In genomic region chr19:35643255-35644205, GRCh38 we compare ENCODE assay signal across 1 cellular context.
TF ChIP-seq lines count a peak whose summit lies in the region.

No MANE protein-coding gene starts in this region.

TF ChIP-seq in HepG2, 621 proteins besides CTCF, POLR2A, EP300 and RAD21 (continues in another document):
- TF ChIP-seq TOE1 (CRISPR knock-in tag; IDR thresholded peaks at IDR 0.05) (peak; percentile 58; the same call in 1 of the 2 replicates), RXRB (CRISPR knock-in tag; IDR thresholded peaks at IDR 0.05; ENCODE audit: borderline replicate concordance) (peak; percentile 53; the same call in 1 of the 2 replicates), ZBTB7B (CRISPR knock-in tag; IDR thresholded peaks at IDR 0.05) (peak; percentile 67; the same call in 1 of the 2 replicates), TGIF2 (CRISPR knock-in tag; IDR thresholded peaks at IDR 0.05) (no peak), ZNF280B (CRISPR knock-in tag; IDR thresholded peaks at IDR 0.05; ENCODE audit: borderline replicate concordance) (no peak), TRIM22 (IDR thresholded peaks at IDR 0.05) (no peak), ARNT2 (CRISPR knock-in tag; IDR thresholded peaks at IDR 0.05; ENCODE audit: low read depth) (peak; percentile 82), ZMYM3 (CRISPR knock-in tag; IDR thresholded peaks at IDR 0.05) (peak; percentile 59; the same call in 1 of the 2 replicates), SIN3A (IDR thresholded peaks at IDR 0.05; ENCODE audit: borderline replicate concordance, low read depth, low read length) (peak; percentile 33; the same call in 1 of the 2 replicates), YEATS2 (CRISPR knock-in tag; IDR thresholded peaks at IDR 0.05; ENCODE audit: borderline replicate concordance) (peak; percentile 44; the same call in 1 of the 2 replicates), ZNF296 (CRISPR knock-in tag; conservative IDR thresholded peaks at IDR 0.05) (no peak), ZFP82 (CRISPR knock-in tag; IDR thresholded peaks at IDR 0.05; ENCODE audit: borderline replicate concordance) (no peak), ZC3H4 (CRISPR knock-in tag; IDR thresholded peaks at IDR 0.05; ENCODE audit: borderline replicate concordance) (no peak), IKZF1 (IDR thresholded peaks at IDR 0.05) (no peak), SNAPC2 (CRISPR knock-in tag; IDR thresholded peaks at IDR 0.05) (no peak), ZNF24 (IDR thresholded peaks at IDR 0.05) (0 out of 2 replicates have a peak, but pooled peaks have one; percentile 56), XBP1 (CRISPR knock-in tag; IDR thresholded peaks at IDR 0.05) (no peak), HOXA3 (CRISPR knock-in tag; IDR thresholded peaks at IDR 0.05) (peak; percentile 73; the same call in 1 of the 2 replicates), NFIB (CRISPR knock-in tag; IDR thresholded peaks at IDR 0.05; ENCODE audit: borderline replicate concordance) (no peak), TBX3 (IDR thresholded peaks at IDR 0.05; ENCODE audit: borderline replicate concordance) (0 out of 2 replicates have a peak, but pooled peaks have one; percentile 45), SKIL (CRISPR knock-in tag; IDR thresholded peaks at IDR 0.05; ENCODE audit: borderline replicate concordance) (peak; percentile 40; the same call in 1 of the 2 replicates), ZNF616 (CRISPR knock-in tag; IDR thresholded peaks at IDR 0.05; ENCODE audit: low read depth) (peak; percentile 87; the same call in 1 of the 2 replicates), CAMTA2 (CRISPR knock-in tag; IDR thresholded peaks at IDR 0.05; ENCODE audit: borderline replicate concordance) (no peak; the same call in 1 of the 2 replicates), MEIS2 (CRISPR knock-in tag; IDR thresholded peaks at IDR 0.05) (peak; percentile 76), ZNF589 (CRISPR knock-in tag; conservative IDR thresholded peaks at IDR 0.05) (peak; percentile 79), TCF7L2 (IDR thresholded peaks at IDR 0.05; ENCODE audit: low read depth, low read length) (no peak), NR3C1 (CRISPR knock-in tag; IDR thresholded peaks at IDR 0.05) (no peak), ZNF142 (CRISPR knock-in tag; IDR thresholded peaks at IDR 0.05) (0 out of 2 replicates have a peak, but pooled peaks have one; percentile 52), REPIN1 (CRISPR knock-in tag; IDR thresholded peaks at IDR 0.05; ENCODE audit: borderline replicate concordance, low read depth) (peak; percentile 9; the same call in 1 of the 2 replicates), CBX1 (IDR thresholded peaks at IDR 0.05; ENCODE audit: low read depth) (peak; percentile 56), ZNF318 (CRISPR knock-in tag; IDR thresholded peaks at IDR 0.05) (no peak; the same call in 1 of the 2 replicates), FOXA3 (CRISPR knock-in tag; IDR thresholded peaks at IDR 0.05) (no peak; the same call in 1 of the 2 replicates), PCBP2 (optimal IDR thresholded peaks at IDR 0.05; ENCODE audit: low read depth, low read length, poor library complexity, severe bottlenecking) (no peak), ZNF503 (CRISPR knock-in tag; IDR thresholded peaks at IDR 0.05) (peak; percentile 67; the same call in 1 of the 2 replicates), ZNF552 (CRISPR knock-in tag; IDR thresholded peaks at IDR 0.05; ENCODE audit: borderline replicate concordance) (0 out of 2 replicates have a peak, but pooled peaks have one; percentile 32)
